In the genomic region with DNA sequence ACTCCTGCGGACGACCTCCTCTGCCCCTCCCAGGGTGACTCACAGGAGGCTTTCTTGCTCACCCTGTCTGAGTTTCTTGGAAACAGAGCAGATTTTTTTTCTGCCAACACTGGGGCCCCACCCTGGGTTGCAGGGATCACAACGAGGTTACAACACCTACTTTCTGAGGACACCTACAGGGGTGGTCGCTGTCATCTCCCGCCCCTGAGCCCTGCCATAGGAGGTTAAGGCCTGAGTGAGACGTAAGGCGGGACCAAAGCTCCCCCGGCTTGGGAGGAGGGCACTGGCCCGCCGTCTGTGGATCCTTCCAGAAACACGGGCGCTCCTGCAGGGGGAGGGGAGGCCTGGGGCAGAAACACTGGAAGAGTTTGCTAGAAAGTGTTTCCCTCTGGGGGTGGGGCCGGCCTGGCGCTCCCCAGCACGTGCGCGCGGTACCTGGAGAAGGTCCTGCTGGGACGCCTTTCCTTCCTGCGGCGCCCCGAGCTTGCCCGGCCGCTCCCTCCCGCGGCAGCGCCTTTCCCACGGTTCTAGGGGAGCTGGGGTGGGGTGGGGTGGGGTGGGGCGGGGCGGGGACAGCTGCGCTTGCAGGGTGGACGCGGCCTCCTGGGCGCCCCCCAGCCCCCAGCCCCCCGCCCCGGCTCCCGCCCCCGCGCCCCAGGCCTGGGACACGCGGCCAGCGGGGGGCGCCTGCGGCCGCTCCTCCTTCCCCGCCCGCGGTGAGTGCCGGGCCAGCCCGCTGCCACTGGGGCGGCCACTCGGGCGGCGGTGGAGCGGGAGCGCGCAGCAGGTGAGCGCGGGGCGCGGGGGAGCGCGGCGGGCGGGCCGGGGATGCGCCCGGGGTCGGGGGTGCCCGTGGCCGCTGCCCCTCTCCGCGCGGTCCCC, we compare ENCODE assay signal across 1 cellular context.
TF ChIP-seq lines count a peak whose summit lies in the region.

No MANE protein-coding gene starts in this region.

TF ChIP-seq in K562, 482 proteins besides CTCF, POLR2A, EP300 and RAD21 (continued from another document and continues in another):
- TF ChIP-seq MNT (conservative IDR thresholded peaks at IDR 0.05): peak; percentile 74 to 80; a peak in 3 of 4 replicates
- TF ChIP-seq, protein P1, sequence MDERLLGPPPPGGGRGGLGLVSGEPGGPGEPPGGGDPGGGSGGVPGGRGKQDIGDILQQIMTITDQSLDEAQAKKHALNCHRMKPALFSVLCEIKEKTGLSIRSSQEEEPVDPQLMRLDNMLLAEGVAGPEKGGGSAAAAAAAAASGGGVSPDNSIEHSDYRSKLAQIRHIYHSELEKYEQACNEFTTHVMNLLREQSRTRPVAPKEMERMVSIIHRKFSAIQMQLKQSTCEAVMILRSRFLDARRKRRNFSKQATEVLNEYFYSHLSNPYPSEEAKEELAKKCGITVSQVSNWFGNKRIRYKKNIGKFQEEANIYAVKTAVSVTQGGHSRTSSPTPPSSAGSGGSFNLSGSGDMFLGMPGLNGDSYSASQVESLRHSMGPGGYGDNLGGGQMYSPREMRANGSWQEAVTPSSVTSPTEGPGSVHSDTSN (CRISPR knock-in tag; IDR thresholded peaks at IDR 0.05; ENCODE audit: low read depth): no peak
- TF ChIP-seq, protein P1 (tag; conservative IDR thresholded peaks at IDR 0.05; ENCODE audit: low read depth): no peak
- peak; percentile 74 for TF ChIP-seq POLR2G (IDR thresholded peaks at IDR 0.05; ENCODE audit: low read depth, low read length)
- peak; percentile 45 for TF ChIP-seq HDAC3 (IDR thresholded peaks at IDR 0.05; ENCODE audit: borderline replicate concordance, partially characterized antibody)
- peak; percentile 81 for TF ChIP-seq ATF7 (IDR thresholded peaks at IDR 0.05)
- TF ChIP-seq, protein P2, sequence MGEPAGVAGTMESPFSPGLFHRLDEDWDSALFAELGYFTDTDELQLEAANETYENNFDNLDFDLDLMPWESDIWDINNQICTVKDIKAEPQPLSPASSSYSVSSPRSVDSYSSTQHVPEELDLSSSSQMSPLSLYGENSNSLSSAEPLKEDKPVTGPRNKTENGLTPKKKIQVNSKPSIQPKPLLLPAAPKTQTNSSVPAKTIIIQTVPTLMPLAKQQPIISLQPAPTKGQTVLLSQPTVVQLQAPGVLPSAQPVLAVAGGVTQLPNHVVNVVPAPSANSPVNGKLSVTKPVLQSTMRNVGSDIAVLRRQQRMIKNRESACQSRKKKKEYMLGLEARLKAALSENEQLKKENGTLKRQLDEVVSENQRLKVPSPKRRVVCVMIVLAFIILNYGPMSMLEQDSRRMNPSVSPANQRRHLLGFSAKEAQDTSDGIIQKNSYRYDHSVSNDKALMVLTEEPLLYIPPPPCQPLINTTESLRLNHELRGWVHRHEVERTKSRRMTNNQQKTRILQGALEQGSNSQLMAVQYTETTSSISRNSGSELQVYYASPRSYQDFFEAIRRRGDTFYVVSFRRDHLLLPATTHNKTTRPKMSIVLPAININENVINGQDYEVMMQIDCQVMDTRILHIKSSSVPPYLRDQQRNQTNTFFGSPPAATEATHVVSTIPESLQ (CRISPR knock-in tag; IDR thresholded peaks at IDR 0.05): 0 out of 2 replicates have a peak, but pooled peaks have one; percentile 49
- 0 out of 2 replicates have a peak, but pooled peaks have one; percentile 21 for TF ChIP-seq ERF (CRISPR knock-in tag; IDR thresholded peaks at IDR 0.05)
- TF ChIP-seq TRIM28 (IDR thresholded peaks at IDR 0.05): peak; percentile 51; the same call in 1 of the 2 replicates
- TF ChIP-seq TOE1 (IDR thresholded peaks at IDR 0.05; ENCODE audit: borderline replicate concordance): 0 out of 2 replicates have a peak, but pooled peaks have one; percentile 47
- no peak for TF ChIP-seq TOE1 (CRISPR knock-in tag; IDR thresholded peaks at IDR 0.05; ENCODE audit: borderline replicate concordance, low read depth)
- TF ChIP-seq USF1 (CRISPR knock-in tag; IDR thresholded peaks at IDR 0.05): peak; percentile 58
- peak; percentile 46; the same call in 1 of the 2 replicates for TF ChIP-seq ATF4 (CRISPR knock-in tag; IDR thresholded peaks at IDR 0.05)
- peak; percentile 48; the same call in 1 of the 2 replicates for TF ChIP-seq KLF1 (tag; IDR thresholded peaks at IDR 0.05)
- no peak for TF ChIP-seq CHD7 (IDR thresholded peaks at IDR 0.05; ENCODE audit: low read depth, low read length)
- TF ChIP-seq ZBTB33 (CRISPR knock-in tag; IDR thresholded peaks at IDR 0.05): 0 out of 2 replicates have a peak, but pooled peaks have one; percentile 33
- TF ChIP-seq STAT5A (IDR thresholded peaks at IDR 0.05; ENCODE audit: borderline replicate concordance, low read length): peak; percentile 81
- peak; percentile 76; the same call in 1 of the 2 replicates for TF ChIP-seq POLR2H (tag; IDR thresholded peaks at IDR 0.05; ENCODE audit: low read depth)
- TF ChIP-seq ETV5 (CRISPR knock-in tag; IDR thresholded peaks at IDR 0.05; ENCODE audit: low read depth): 0 out of 2 replicates have a peak, but pooled peaks have one; percentile 31
- no peak for TF ChIP-seq NFE2 (IDR thresholded peaks at IDR 0.05; ENCODE audit: low read depth)
- no peak for TF ChIP-seq PTBP1 (IDR thresholded peaks at IDR 0.05; ENCODE audit: low read depth, low read length)
- TF ChIP-seq NONO (IDR thresholded peaks at IDR 0.05; ENCODE audit: low read depth in 2 of 2, low read length in 1 of 2): peak; percentile 38 to 78; a peak in 2 of 4 replicates
- TF ChIP-seq, protein P3, sequence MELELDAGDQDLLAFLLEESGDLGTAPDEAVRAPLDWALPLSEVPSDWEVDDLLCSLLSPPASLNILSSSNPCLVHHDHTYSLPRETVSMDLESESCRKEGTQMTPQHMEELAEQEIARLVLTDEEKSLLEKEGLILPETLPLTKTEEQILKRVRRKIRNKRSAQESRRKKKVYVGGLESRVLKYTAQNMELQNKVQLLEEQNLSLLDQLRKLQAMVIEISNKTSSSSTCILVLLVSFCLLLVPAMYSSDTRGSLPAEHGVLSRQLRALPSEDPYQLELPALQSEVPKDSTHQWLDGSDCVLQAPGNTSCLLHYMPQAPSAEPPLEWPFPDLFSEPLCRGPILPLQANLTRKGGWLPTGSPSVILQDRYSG (tag; conservative IDR thresholded peaks at IDR 0.05; ENCODE audit: low read depth): no peak
- TF ChIP-seq BCOR (IDR thresholded peaks at IDR 0.05): peak; percentile 68; the same call in 1 of the 2 replicates
